In the genomic region with DNA sequence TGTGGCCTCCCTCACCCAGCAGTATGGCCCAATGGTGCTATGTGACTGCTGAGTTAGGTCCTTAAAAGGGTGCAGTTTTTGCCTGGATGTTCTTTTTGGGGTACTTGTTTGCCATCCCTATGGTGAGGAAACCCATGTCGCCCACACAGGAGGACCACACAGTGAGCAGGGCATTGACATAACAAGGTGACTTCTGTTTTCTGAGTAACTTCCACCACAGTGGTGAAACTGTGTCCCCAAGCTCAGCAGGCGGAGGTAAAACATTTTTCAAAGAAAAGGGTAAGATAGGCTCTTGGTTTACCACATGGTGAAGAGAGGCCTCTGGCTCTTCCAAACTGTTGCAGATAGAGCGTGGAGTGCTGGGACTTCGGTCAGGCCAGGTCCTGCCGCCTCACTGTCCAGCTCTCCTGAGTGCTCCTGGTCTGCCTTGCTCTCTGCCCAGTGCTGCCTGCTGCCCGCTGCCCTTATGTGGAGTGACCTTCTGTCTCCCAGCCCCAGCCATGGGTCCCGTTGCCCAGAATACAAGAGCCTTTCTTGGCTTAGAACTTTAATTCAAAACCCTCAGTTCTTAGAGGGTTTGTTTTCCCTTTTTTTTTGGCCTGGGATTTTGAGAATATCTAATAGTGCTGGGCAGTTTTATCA, we compare ENCODE assay signal across 1 cellular context.
TF ChIP-seq lines count a peak whose summit lies in the region.

No MANE protein-coding gene starts in this region.

TF ChIP-seq in H1, 55 proteins besides CTCF, POLR2A, EP300 and RAD21:
- TF ChIP-seq ATF3 (IDR thresholded peaks at IDR 0.05; ENCODE audit: insufficient read depth, low read depth, low read length), result no peak
- no peak for TF ChIP-seq EZH2 (IDR thresholded peaks at IDR 0.05; ENCODE audit: low read depth, low read length, severe bottlenecking)
- TF ChIP-seq FOSL1 (IDR thresholded peaks at IDR 0.05; ENCODE audit: insufficient read depth, low read depth, low read length), result no peak
